In the genomic region with DNA sequence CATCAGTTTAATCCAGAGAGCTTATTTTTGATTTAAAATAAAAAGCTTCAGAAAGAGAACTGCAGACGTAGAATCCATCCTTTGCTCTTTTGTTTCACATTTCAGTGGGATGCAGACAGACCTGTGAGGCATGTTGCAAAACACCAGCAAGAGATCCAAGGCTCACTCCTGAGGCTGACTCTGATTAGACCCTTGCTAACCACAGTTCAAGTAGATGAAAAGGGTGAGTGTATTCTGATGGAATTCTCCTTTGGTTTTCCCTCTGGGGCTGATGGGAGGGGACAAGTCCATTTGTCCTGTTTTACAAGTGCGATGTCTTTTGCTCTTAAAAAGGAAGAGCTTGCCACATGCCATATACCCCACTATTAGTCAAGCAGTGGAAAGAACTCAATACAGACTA, we compare ENCODE assay signal across 24 cellular contexts.
"Had no signal": no experiment of that assay in that cellular context is flagged by ENCODE, and none has a peak within 500 bp of the region (broad histone marks: within the 10 kb centered on the region; RNA-seq: fewer than 3 reads in every experiment).

No MANE protein-coding gene starts in this region.

- ATAC-seq: activated CD4-positive, alpha-beta T cell treated with anti-CD3 and anti-CD28 coated beads for 36 hours; activated T-cell treated with anti-CD3 and anti-CD28 coated beads, Interleukin-2, amount 50 U/mL, for 4 hours; body of pancreas; left ventricle myocardium superior; natural killer cell treated with Interleukin-12 subunit alpha and Interleukin-12 subunit beta and Interleukin-15 and Interleukin-18, amount 100 ng/mL, for 72 hours; psoas muscle; right cardiac atrium; stimulated activated naive B cell treated with anti-CD40 and anti-IgM and Interleukin-4, amounts not matched to agents 10 μg/mL and 1 μg/mL and 100 μg/mL, for 72 hours had no signal

- H3K4me1 ChIP-seq: psoas muscle, upper lobe of left lung had no signal

- H3K4me3 ChIP-seq: body of pancreas, psoas muscle, skin epidermis, thoracic aorta, upper lobe of left lung had no signal

- H3K27ac ChIP-seq: body of pancreas, psoas muscle, skin epidermis, thoracic aorta, upper lobe of left lung had no signal

- DNase-seq: activated B cell treated with CpG ODN at 0.5 μM for 24 hours; activated CD4-positive, alpha-beta T cell treated with anti-CD3 and anti-CD28 coated beads for 36 hours; activated CD4-positive, alpha-beta T cell treated with anti-CD3 and anti-CD28 coated beads, Interleukin-2, amount 50 U/mL, for 4 hours; activated CD8-positive, alpha-beta memory T cell treated with anti-CD3 and anti-CD28 coated beads for 24 hours; activated CD8-positive, alpha-beta memory T cell treated with anti-CD3 and anti-CD28 coated beads, Interleukin-2, amount 50 U/mL, for 4 hours; activated naive CD4-positive, alpha-beta T cell treated with Interleukin-2 at 50 U/mL for 16 hours; activated T-cell treated with anti-CD3 and anti-CD28 coated beads, Interleukin-2, amount 50 U/mL, for 4 hours; amygdala; body of pancreas; effector CD4-positive, alpha-beta T cell; erythroblast; kidney glomerular epithelial cell; left ventricle myocardium superior; psoas muscle; right cardiac atrium; stimulated activated CD4-positive, alpha-beta T cell treated with anti-CD3 and anti-CD28 coated beads, Interleukin-2, amount 100 ng/mL, for 24 hours; stimulated activated naive B cell treated with anti-CD40 and anti-IgM and Interleukin-4, amounts not matched to agents 10 μg/mL and 1 μg/mL and 100 μg/mL, for 72 hours; T-helper 9 cell; upper lobe of left lung had no signal

- H3K27ac Mint-ChIP-seq: activated B cell treated with CpG ODN at 0.5 μM for 24 hours; activated CD4-positive, alpha-beta T cell treated with anti-CD3 and anti-CD28 coated beads for 36 hours; activated T-helper 2 cell treated with anti-CD3 and anti-CD28 coated beads, Interferon-gamma antibody, Interleukin-2, Interleukin-4, amounts not matched to agents 10 μg/mL and 5 μg/mL and 100 μg/mL, durations not matched to agents 14 hours and 24 hours and 36 hours; dendritic cell treated with granulocyte-macrophage colony-stimulating factor and Interleukin-4, amounts not matched to agents 40 ng/mL and 50 ng/mL, for 4 days; natural killer cell treated with Interleukin-12 subunit alpha and Interleukin-12 subunit beta and Interleukin-15 and Interleukin-18, amount 100 ng/mL, for 72 hours; stimulated activated naive B cell treated with anti-CD40 and anti-IgM and Interleukin-4, amounts not matched to agents 10 μg/mL and 1 μg/mL and 100 μg/mL, for 72 hours had no signal

- H3K36me3 ChIP-seq: thoracic aorta, upper lobe of left lung had no signal

- H3K27me3 ChIP-seq: body of pancreas, upper lobe of left lung had no signal

- H3K9me3 Mint-ChIP-seq: activated B cell treated with CpG ODN at 0.5 μM for 24 hours; activated T-cell treated with anti-CD3 and anti-CD28 coated beads, Interleukin-2, amount 50 U/mL, for 4 hours; dendritic cell treated with granulocyte-macrophage colony-stimulating factor and Interleukin-4, amounts not matched to agents 40 ng/mL and 50 ng/mL, for 4 days; natural killer cell treated with Interleukin-12 subunit alpha and Interleukin-12 subunit beta and Interleukin-15 and Interleukin-18, amount 100 ng/mL, for 72 hours had no signal

- H3K36me3 Mint-ChIP-seq: natural killer cell treated with Interleukin-12 subunit alpha and Interleukin-12 subunit beta and Interleukin-15 and Interleukin-18, amount 100 ng/mL, for 72 hours; stimulated activated naive B cell treated with anti-CD40 and anti-IgM and Interleukin-4, amounts not matched to agents 10 μg/mL and 1 μg/mL and 100 μg/mL, for 72 hours had no signal
